1 cellular context compared by ENCODE assay signal in genomic region chr15:66497502-66498455, GRCh38.
TF ChIP-seq lines count a peak whose summit lies in the region.

TSS of gene SNAPC5 (minus strand) at chr15:66497762. CDS start at chr15:66497731, 31 bp downstream.

TF ChIP-seq in K562, 482 proteins besides CTCF, POLR2A, EP300 and RAD21 (continued from another document and continues in another):
- TF ChIP-seq ZBTB40 (IDR thresholded peaks at IDR 0.05) (peak; percentile 74), ZBTB40 (CRISPR knock-in tag; IDR thresholded peaks at IDR 0.05) (no peak), SNRNP70 (optimal IDR thresholded peaks at IDR 0.05; ENCODE audit: low read depth, low read length) (no peak), SMARCC2 (IDR thresholded peaks at IDR 0.05; ENCODE audit: low read depth) (no peak; the same call in 1 of the 2 replicates), ZKSCAN1 (IDR thresholded peaks at IDR 0.05; ENCODE audit: low read depth, low read length) (0 out of 2 replicates have a peak, but pooled peaks have one; percentile 19), ZNF282 (CRISPR knock-in tag; IDR thresholded peaks at IDR 0.05) (peak; percentile 80; the same call in 1 of the 2 replicates), BMI1 (IDR thresholded peaks at IDR 0.05; ENCODE audit: low read length) (no peak), ZNF695 (CRISPR knock-in tag; IDR thresholded peaks at IDR 0.05) (no peak), GABPB2 (CRISPR knock-in tag; conservative IDR thresholded peaks at IDR 0.05) (peak; percentile 24; the same call in 1 of the 2 replicates), KDM1A (IDR thresholded peaks at IDR 0.05) (peak; percentile 77 to 84), ZFP91 (CRISPR knock-in tag; IDR thresholded peaks at IDR 0.05) (no peak), MBD2 (IDR thresholded peaks at IDR 0.05; ENCODE audit: borderline replicate concordance, low read depth) (peak; percentile 83), PHB (CRISPR knock-in tag; IDR thresholded peaks at IDR 0.05) (no peak), JUN (IDR thresholded peaks at IDR 0.05; ENCODE audit: borderline replicate concordance, low read depth, low read length) (peak; percentile 70; the same call in 1 of the 2 replicates), JUN (CRISPR knock-in tag; IDR thresholded peaks at IDR 0.05; ENCODE audit: borderline replicate concordance) (peak; percentile 78; the same call in 1 of the 2 replicates), FOXP1 (CRISPR knock-in tag; IDR thresholded peaks at IDR 0.05) (no peak; the same call in 1 of the 2 replicates), STAT5B (CRISPR knock-in tag; IDR thresholded peaks at IDR 0.05) (no peak), ZNF280A (IDR thresholded peaks at IDR 0.05; ENCODE audit: low read depth, partially characterized antibody) (no peak), PREB (CRISPR knock-in tag; IDR thresholded peaks at IDR 0.05) (0 out of 2 replicates have a peak, but pooled peaks have one; percentile 76), ZNF639 (CRISPR knock-in tag; conservative IDR thresholded peaks at IDR 0.05 in 1 of 2, IDR thresholded peaks at IDR 0.05 in 1 of 2) (peak in 1 of 2 experiments; percentile 90; a peak in 2 of 4 replicates), ZSCAN29 (IDR thresholded peaks at IDR 0.05) (no peak), ZNF780A (CRISPR knock-in tag; IDR thresholded peaks at IDR 0.05) (no peak), E2F3 (CRISPR knock-in tag; IDR thresholded peaks at IDR 0.05) (no peak), ZNF445 (CRISPR knock-in tag; IDR thresholded peaks at IDR 0.05; ENCODE audit: low read depth) (no peak), IRF2 (CRISPR knock-in tag; IDR thresholded peaks at IDR 0.05) (no peak), AFF4 (CRISPR knock-in tag; IDR thresholded peaks at IDR 0.05) (peak; percentile 97), DMBX1 (CRISPR knock-in tag; IDR thresholded peaks at IDR 0.05; ENCODE audit: borderline replicate concordance) (no peak), TFAM (CRISPR knock-in tag; conservative IDR thresholded peaks at IDR 0.05) (no peak), THRB (CRISPR knock-in tag; conservative IDR thresholded peaks at IDR 0.05) (no peak; the same call in 1 of the 2 replicates), CBFB (CRISPR knock-in tag; IDR thresholded peaks at IDR 0.05) (no peak), FOXK1 (CRISPR knock-in tag; IDR thresholded peaks at IDR 0.05; ENCODE audit: borderline replicate concordance) (peak; percentile 96), MYC (IDR thresholded peaks at IDR 0.05; ENCODE audit: low read depth, low read length) (peak; percentile 91), MYC (CRISPR knock-in tag; IDR thresholded peaks at IDR 0.05; ENCODE audit: borderline replicate concordance, low read depth) (peak; percentile 82), SMARCB1 (IDR thresholded peaks at IDR 0.05; ENCODE audit: insufficient read length, low read depth) (no peak), ZFP1 (CRISPR knock-in tag; IDR thresholded peaks at IDR 0.05) (no peak), VEZF1 (CRISPR knock-in tag; IDR thresholded peaks at IDR 0.05) (peak; percentile 96), KLF1 (tag; IDR thresholded peaks at IDR 0.05) (no peak), TEAD2 (tag; IDR thresholded peaks at IDR 0.05) (no peak), KHSRP (IDR thresholded peaks at IDR 0.05) (peak; percentile 62; the same call in 1 of the 2 replicates)
